ENCODE assay signal across 8 cellular contexts in the genomic region with DNA sequence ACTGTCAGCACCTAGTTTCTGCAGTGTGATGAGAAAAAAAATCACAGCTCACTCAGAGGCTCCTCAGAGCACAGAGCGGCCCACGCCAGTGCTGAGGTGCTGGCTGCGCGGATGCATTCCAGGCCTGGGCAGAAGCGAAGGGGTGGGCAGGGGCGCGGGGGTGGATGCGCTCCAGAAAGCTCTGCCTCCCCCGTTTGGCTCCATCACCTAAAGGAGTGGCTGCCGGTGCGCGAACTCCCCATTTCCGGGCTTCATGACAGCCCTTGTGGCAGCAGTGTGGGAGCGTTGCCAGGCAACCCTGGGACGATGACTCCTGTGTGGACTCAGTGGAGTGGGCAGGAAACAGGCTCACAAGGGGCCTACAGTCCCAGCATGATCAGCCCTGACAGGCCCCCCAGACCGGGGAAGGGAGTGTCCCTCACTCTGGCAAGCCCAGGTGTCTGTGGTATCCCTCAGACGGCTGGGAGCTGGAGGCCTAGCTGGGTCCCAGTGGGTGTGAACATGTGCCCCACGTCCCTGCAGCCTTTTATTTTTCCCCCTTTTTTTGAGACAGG. TPM values are rescaled to one million over a fixed set of nuclear protein-coding genes. Genes with fewer than 3 reads are reported as not detected.
DNase-seq lines count a peak whose midpoint lies in the region; ATAC-seq, FAIRE-seq and TF ChIP-seq lines count a peak whose summit lies in the region.

No MANE protein-coding gene starts in this region.

- H3K4me3 ChIP-seq in lower lobe of right lung: no peak overlapping the region

- peaks cover 72% of the 10 kb centered on the region for H3K36me3 ChIP-seq in lower lobe of right lung

- H3K36me3 Mint-ChIP-seq in T-helper 17 cell (ENCODE audit: low read depth): no peaks in the 10 kb centered on the region

- H3K27me3 ChIP-seq in lower lobe of right lung (ENCODE audit: low read depth): no peaks in the 10 kb centered on the region

- peak overlapping the region; percentile 88 for H3K27ac ChIP-seq in angular gyrus (ENCODE audit: low read depth, low read length)
- H3K27ac ChIP-seq in lower lobe of right lung: peak overlapping the region; percentile 60

- H3K4me1 Mint-ChIP-seq in T-helper 17 cell: peaks cover 36% of the 10 kb centered on the region

- TF ChIP-seq CTCF in GM20000 (IDR thresholded peaks at IDR 0.05; ENCODE audit: extremely low read depth, missing control alignments): no peak
- no peak for TF ChIP-seq CTCF in lower lobe of right lung (IDR thresholded peaks at IDR 0.05)

- DNase-seq in GM20000 (ENCODE audit: low spot score): peak; percentile 64
- DNase-seq in T-helper 17 cell: peak; percentile 33 to 54 (median 34)
- peak; percentile 89 for DNase-seq in lower lobe of right lung
- peak; percentile 50 to 85 for DNase-seq in stimulated activated CD8-positive, alpha-beta memory T cell treated with anti-CD3 and anti-CD28 coated beads, Interleukin-4, amount 100 ng/mL, for 4 hours (ENCODE audit: low read depth in 2 of 2, low spot score in 1 of 2)
- DNase-seq in cortex of kidney (lab: John Stamatoyannopoulos, UW): no peak
- no peak for DNase-seq in GM12891 (ENCODE audit: insufficient read length, low spot score)

- FAIRE-seq in GM12891 (lab: Jason Lieb, UNC): no peak

- peaks cover 65% of the 10 kb centered on the region for H3K4me1 ChIP-seq in lower lobe of right lung

- ATAC-seq in T-helper 17 cell (peak; percentile 71), lower lobe of right lung (peak; percentile 69 to 86), HG03045 (IDR thresholded peaks at IDR 0.05; ENCODE audit: unreplicated experiment) (no peak)

- peak overlapping the region; percentile 73 for H3K4me3 Mint-ChIP-seq in T-helper 17 cell

- H3K27me3 Mint-ChIP-seq in T-helper 17 cell: no peaks in the 10 kb centered on the region

- intact Hi-C loops in lower lobe of right lung (cut with DNase I): no loop called here

- peak overlapping the region; percentile 86 for H3K27ac Mint-ChIP-seq in T-helper 17 cell

- no peak for TF ChIP-seq POLR2A in GM12891 (IDR thresholded peaks at IDR 0.05; ENCODE audit: low read depth, low read length)

- H3K9me3 ChIP-seq in T-helper 17 cell (ENCODE audit: control insufficient read depth, low read length, poor library complexity, severe bottlenecking) (no peaks in the 10 kb centered on the region), lower lobe of right lung (no peaks in the 10 kb centered on the region)

TF ChIP-seq in GM12891, 5 proteins besides CTCF, POLR2A, EP300 and RAD21:
- TF ChIP-seq TAF1 (IDR thresholded peaks at IDR 0.05; ENCODE audit: low read depth, low read length): no peak
- TF ChIP-seq PAX5 (IDR thresholded peaks at IDR 0.05; ENCODE audit: insufficient read depth, low read length, severe bottlenecking): no peak
- TF ChIP-seq POLR2AphosphoS5 (IDR thresholded peaks at IDR 0.05; ENCODE audit: low read depth, low read length): no peak
- TF ChIP-seq SPI1 (IDR thresholded peaks at IDR 0.05; ENCODE audit: low read depth, low read length): no peak
- no peak for TF ChIP-seq POU2F2 (IDR thresholded peaks at IDR 0.05; ENCODE audit: low read depth, low read length)

RNA-seq across cellular contexts. Expression of a gene that starts 32.8 kb away (rescaled TPM):
- total RNA-seq in T-helper 17 cell: 10 to 100 TPM; 44.7 to 49.6 TPM
- 27.3 TPM for total RNA-seq in lower lobe of right lung
- polyA plus RNA-seq in GM12891 (2012; ENCODE audit: low read depth, missing spikeins): 28.9 TPM

RNA-seq across cellular contexts. Expression of a gene that starts 35.9 kb away (rescaled TPM):
- total RNA-seq in T-helper 17 cell (10 to 100 TPM; 69.3 to 74.7 TPM), lower lobe of right lung (75.7 TPM)
- polyA plus RNA-seq in GM12891 (2012; ENCODE audit: low read depth, missing spikeins): 29.2 TPM

RNA-seq across cellular contexts. Expression of a gene that starts 45.8 kb away (rescaled TPM):
- total RNA-seq in T-helper 17 cell (10 to 100 TPM; 25.8 to 26.6 TPM), lower lobe of right lung (30.2 TPM)
- polyA plus RNA-seq in GM12891 (2012; ENCODE audit: low read depth, missing spikeins): 20.7 TPM

Comparison
In these comparisons a context has a peak if more than half of its experiments do, and no peak if none do; other contexts are left out.
1. DNase-seq: peak in GM20000 (single experiment), T-helper 17 cell (3 of 3), lower lobe of right lung (single experiment) and stimulated activated CD8-positive, alpha-beta memory T cell treated with anti-CD3 and anti-CD28 coated beads, Interleukin-4, amount 100 ng/mL, for 4 hours (2 of 2); none in cortex of kidney (single experiment) and GM12891 (single experiment).